ENCODE assay signal across 5 cellular contexts in the genomic region with DNA sequence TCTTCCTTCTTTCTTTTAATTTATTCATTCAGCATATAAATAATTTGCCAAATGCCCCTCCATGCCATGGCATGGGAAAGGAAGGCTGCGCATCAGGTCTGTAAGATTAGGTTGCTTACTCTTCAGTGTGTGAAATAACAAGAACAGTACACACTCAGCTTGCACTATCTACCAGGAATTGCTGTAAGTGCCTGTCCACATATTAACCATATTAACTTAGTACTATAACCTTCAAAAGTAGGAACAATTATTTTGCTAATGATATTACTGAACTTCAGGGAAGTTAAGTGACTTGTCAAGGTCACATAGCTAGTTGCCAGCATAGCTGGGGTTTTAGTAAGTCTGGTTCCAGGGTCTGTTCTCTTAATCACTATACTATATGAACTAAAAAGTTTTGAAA.
"Had no signal": no experiment of that assay in that cellular context is flagged by ENCODE, and none has a peak within 500 bp of the region (broad histone marks: within the 10 kb centered on the region; RNA-seq: fewer than 3 reads in every experiment).

No MANE protein-coding gene starts in this region.

- H3K27me3 Mint-ChIP-seq: IgD-negative memory B cell had no signal

- H3K36me3 Mint-ChIP-seq: IgD-negative memory B cell had no signal

- H3K4me3 Mint-ChIP-seq: IgD-negative memory B cell had no signal

- H3K4me1 Mint-ChIP-seq: IgD-negative memory B cell had no signal

- H3K4me3 ChIP-seq: K562 had no signal

- H3K27ac ChIP-seq: HL-60 had no signal

- FAIRE-seq: HepG2, HTR-8/SVneo, K562 had no signal

- H3K27ac Mint-ChIP-seq: IgD-negative memory B cell had no signal

- H3K9me3 Mint-ChIP-seq: IgD-negative memory B cell had no signal

- ATAC-seq: HepG2, K562 had no signal
